ENCODE assay signal across 28 cellular contexts in genomic region chr11:115665345-115665901, GRCh38.
DNase-seq lines count a peak whose midpoint lies in the region; ATAC-seq and TF ChIP-seq lines count a peak whose summit lies in the region.
"Had no signal": no experiment of that assay in that cellular context is flagged by ENCODE, and none has a peak within 500 bp of the region (broad histone marks: within the 10 kb centered on the region; RNA-seq: fewer than 3 reads in every experiment).

No MANE protein-coding gene starts in this region.

- intact Hi-C loops in spleen (cut with DNase I; ENCODE audit: low total_unique reads): no loop called here

- H3K9me3 Mint-ChIP-seq in glutamatergic neuron (ENCODE audit: unreplicated experiment): no peaks in the 10 kb centered on the region
- H3K9me3 Mint-ChIP-seq: activated CD4-positive, alpha-beta T cell treated with anti-CD3 and anti-CD28 coated beads, Interleukin-2, amount 10 ng/mL, durations not matched to agents 24 days and 14 days; nephron had no signal

- peak overlapping the region; percentile 59 for H3K27ac Mint-ChIP-seq in glutamatergic neuron (ENCODE audit: unreplicated experiment)
- H3K27ac Mint-ChIP-seq: activated CD4-positive, alpha-beta T cell treated with anti-CD3 and anti-CD28 coated beads, Interleukin-2, amount 10 ng/mL, durations not matched to agents 24 days and 14 days; CD4-positive, CD25-positive, alpha-beta regulatory T cell had no signal

- ATAC-seq in GM21737 (IDR thresholded peaks at IDR 0.05; ENCODE audit: unreplicated experiment): no peak
- ATAC-seq: body of pancreas; stimulated activated naive CD8-positive, alpha-beta T cell treated with anti-CD3 and anti-CD28 coated beads, Interleukin-15, Interleukin-2, amounts not matched to agents 100 U/mL and 50 U/mL, for 24 hours had no signal

- H3K4me3 Mint-ChIP-seq in glutamatergic neuron (ENCODE audit: unreplicated experiment): no peak overlapping the region
- H3K4me3 Mint-ChIP-seq: activated CD4-positive, alpha-beta T cell treated with anti-CD3 and anti-CD28 coated beads, Interleukin-2, amount 10 ng/mL, durations not matched to agents 24 days and 14 days; CD4-positive, CD25-positive, alpha-beta regulatory T cell; nephron had no signal

- H3K27me3 Mint-ChIP-seq in glutamatergic neuron (ENCODE audit: unreplicated experiment): peaks cover 6% of the 10 kb centered on the region

- H3K27ac ChIP-seq in spleen: no peak overlapping the region
- H3K27ac ChIP-seq: 22Rv1, body of pancreas, HL-60, KMS-11, parathyroid adenoma, testis, vagina, WERI-Rb-1 had no signal

- no peak overlapping the region for H3K4me3 ChIP-seq in spleen
- H3K4me3 ChIP-seq: body of pancreas, lung, mucosa of descending colon, testis, vagina had no signal

- H3K9me3 ChIP-seq in spleen: no peaks in the 10 kb centered on the region
- H3K9me3 ChIP-seq: body of pancreas, mucosa of descending colon, testis, vagina had no signal

- H3K36me3 Mint-ChIP-seq in glutamatergic neuron (ENCODE audit: unreplicated experiment): no peaks in the 10 kb centered on the region
- H3K36me3 Mint-ChIP-seq: CD4-positive, CD25-positive, alpha-beta regulatory T cell had no signal

- H3K27me3 ChIP-seq in spleen (replicated peaks in 1 of 7): peaks cover 1 to 25% (median 5%) of the 10 kb centered on the region in 7 donors
- H3K27me3 ChIP-seq: testis, vagina had no signal

- TF ChIP-seq POLR2A in spleen (IDR thresholded peaks at IDR 0.05): no peak

- TF ChIP-seq CTCF in glutamatergic neuron (IDR thresholded peaks at IDR 0.05; ENCODE audit: partially characterized antibody, unreplicated experiment) (no peak), spleen (IDR thresholded peaks at IDR 0.05 in 8 of 11, conservative IDR thresholded peaks at IDR 0.05 in 3 of 11) (no peak)

- H3K4me1 Mint-ChIP-seq in glutamatergic neuron (ENCODE audit: low read depth, unreplicated experiment): peaks cover 38% of the 10 kb centered on the region
- H3K4me1 Mint-ChIP-seq: activated CD4-positive, alpha-beta T cell treated with anti-CD3 and anti-CD28 coated beads, Interleukin-2, amount 10 ng/mL, durations not matched to agents 24 days and 14 days; CD4-positive, CD25-positive, alpha-beta regulatory T cell had no signal

- DNase-seq in NCI-H345 (lab: John Stamatoyannopoulos, UW) (peak; percentile 13), NCI-H345 treated with DMSO at 0.1 percent for 48 hours (lab: John Stamatoyannopoulos, UW; ENCODE audit: unreplicated experiment) (no peak), NCI-H2227 (lab: John Stamatoyannopoulos, UW; ENCODE audit: unreplicated experiment) (peak; percentile 39), glutamatergic neuron (no peak), pons (ENCODE audit: low spot score) (peak; percentile 11), spleen (no peak)
- DNase-seq in activated naive CD4-positive, alpha-beta T cell treated with Interleukin-2 at 50 U/mL for 16 hours: no peak
- DNase-seq: activated CD4-positive, alpha-beta T cell treated with anti-CD3 and anti-CD28 coated beads, Interleukin-2, amount 10 ng/mL, durations not matched to agents 24 days and 14 days; activated naive CD4-positive, alpha-beta T cell; activated T-cell treated with anti-CD3 and anti-CD28 coated beads, Interleukin-2, amount 50 U/mL, for 1 hour; body of pancreas; CD4-positive, CD25-positive, alpha-beta regulatory T cell; NK-92 treated with Interleukin-12 subunit alpha and Interleukin-12 subunit beta, amount 100 ng/mL, for 24 hours; SIG-M5; stimulated activated naive CD8-positive, alpha-beta T cell treated with anti-CD3 and anti-CD28 coated beads, Interleukin-15, Interleukin-2, amounts not matched to agents 100 U/mL and 50 U/mL, for 24 hours; SW 1271; T-helper 9 cell; testis; WERI-Rb-1 had no signal

- no peaks in the 10 kb centered on the region for H3K36me3 ChIP-seq in spleen
- H3K36me3 ChIP-seq: vagina, WERI-Rb-1 had no signal

- 76 to 85% (median 80%) methylated on average over 11 of the region's 11 CpGs for WGBS in spleen, 5 donors

- H3K4me1 ChIP-seq in spleen: no peaks in the 10 kb centered on the region
- H3K4me1 ChIP-seq: body of pancreas, parathyroid adenoma, testis, vagina had no signal

Comparison
In these comparisons a context has a peak if more than half of its experiments do, and no peak if none do; other contexts are left out.
1. DNase-seq: peak in NCI-H345 (single experiment), NCI-H2227 (single experiment) and pons (single experiment); none in NCI-H345 treated with DMSO at 0.1 percent for 48 hours (single experiment), glutamatergic neuron (single experiment), spleen (single experiment) and activated naive CD4-positive, alpha-beta T cell treated with Interleukin-2 at 50 U/mL for 16 hours (single experiment).